11 cellular contexts compared by ENCODE assay signal in the genomic region with DNA sequence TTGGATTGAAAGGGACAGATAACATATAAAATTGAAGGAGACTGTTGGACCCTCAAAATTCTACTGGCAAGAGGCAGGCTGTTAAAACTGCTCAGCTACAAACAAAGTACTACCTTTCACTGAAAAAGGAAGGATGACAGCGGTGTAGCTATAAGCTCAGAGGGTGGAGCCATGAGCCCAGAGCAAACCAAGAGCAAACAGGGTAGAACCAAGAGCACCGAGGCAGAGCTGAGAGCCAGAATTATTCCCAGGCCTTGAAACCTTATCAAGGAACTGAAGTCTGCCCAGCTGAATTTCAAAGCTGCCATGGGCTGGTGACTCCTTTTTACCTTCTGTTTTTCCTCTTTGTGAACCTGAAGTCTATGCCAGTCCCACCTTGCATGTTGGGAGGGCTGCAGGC.
DNase-seq lines count a peak whose midpoint lies in the region; ATAC-seq and TF ChIP-seq lines count a peak whose summit lies in the region.
"Had no signal": no experiment of that assay in that cellular context is flagged by ENCODE, and none has a peak within 500 bp of the region (broad histone marks: within the 10 kb centered on the region; RNA-seq: fewer than 3 reads in every experiment).

No MANE protein-coding gene starts in this region.

- H3K9me3 Mint-ChIP-seq in activated naive CD4-positive, alpha-beta T cell treated with anti-CD3 and anti-CD28 coated beads, Interleukin-2, amount 10 ng/mL, durations not matched to agents 7 days and 5 days, result no peaks in the 10 kb centered on the region
- no peaks in the 10 kb centered on the region for H3K9me3 Mint-ChIP-seq in activated naive CD4-positive, alpha-beta T cell treated with anti-CD3 and anti-CD28 coated beads, Interleukin-2, amount 50 U/mL, for 72 hours
- H3K9me3 Mint-ChIP-seq in activated T-helper 1 cell treated with anti-CD3 and anti-CD28 coated beads, Interleukin-12 subunit alpha, Interleukin-12 subunit beta, Interleukin-2, Interleukin-4 antibody, amounts not matched to agents 30 ng/mL and 10 ng/mL and 1 ng/mL, durations not matched to agents 14 hours and 24 hours and 36 hours, result no peaks in the 10 kb centered on the region
- H3K9me3 Mint-ChIP-seq: effector memory CD8-positive, alpha-beta T cell; IgD-negative memory B cell had no signal

- H3K27me3 ChIP-seq in mesenchymal stem cell (ENCODE audit: control insufficient read depth in 1 of 2, insufficient read depth in 1 of 2, low read length in 2 of 2), result no peaks in the 10 kb centered on the region

- H3K36me3 ChIP-seq in mesenchymal stem cell (ENCODE audit: control insufficient read depth in 1 of 2, insufficient read depth in 2 of 2, low read depth in 1 of 2, low read length in 2 of 2), result peaks cover 39 to 77% of the 10 kb centered on the region in 2 experiments

- 93% methylated on average over 2 of the region's 2 CpGs for WGBS in mesenchymal stem cell

- H3K4ac ChIP-seq in mesenchymal stem cell (ENCODE audit: low read depth in 1 of 2, low read length in 2 of 2), result no peak overlapping the region

- no peak overlapping the region for H2AFZ ChIP-seq in mesenchymal stem cell (ENCODE audit: low read depth, low read length)

- H3K4me2 ChIP-seq in mesenchymal stem cell (ENCODE audit: low read length, poor library complexity, severe bottlenecking), result no peak overlapping the region

- no peak overlapping the region for H2BK12ac ChIP-seq in mesenchymal stem cell (ENCODE audit: low read length in 2 of 2)

- H2BK5ac ChIP-seq in mesenchymal stem cell (ENCODE audit: low read depth, low read length, poor library complexity, severe bottlenecking), result no peak overlapping the region

- peak overlapping the region; percentile 21 for H3K9ac ChIP-seq in mesenchymal stem cell (ENCODE audit: low read length)

- H3K14ac ChIP-seq in mesenchymal stem cell (ENCODE audit: low read length in 2 of 2), result no peak overlapping the region

- CTCF ChIA-PET in activated naive CD4-positive, alpha-beta T cell treated with anti-CD3 and anti-CD28 coated beads, Interleukin-2, amount 10 ng/mL, durations not matched to agents 7 days and 5 days (lab: Charles Lee), result interaction anchor here (0.7 to 5.0 kb wide), 3 partner anchors 10 to 198 kb away, joined by 3 to 51 read pairs (median 18); no protein-coding TSS in a partner anchor

- H3K18ac ChIP-seq in mesenchymal stem cell (ENCODE audit: low read depth in 1 of 2, low read length in 2 of 2), result no peak overlapping the region

- peaks cover 2% of the 10 kb centered on the region for H3K4me1 ChIP-seq in mesenchymal stem cell (ENCODE audit: control insufficient read depth, insufficient read depth, low read depth, low read length)

- H3K23ac ChIP-seq in mesenchymal stem cell (ENCODE audit: low read length in 2 of 2), result no peak overlapping the region

- no peak overlapping the region for H4K8ac ChIP-seq in mesenchymal stem cell (ENCODE audit: low read length)

- H4K91ac ChIP-seq in mesenchymal stem cell (ENCODE audit: low read length), result no peak overlapping the region

- H3K4me1 Mint-ChIP-seq in activated naive CD4-positive, alpha-beta T cell treated with anti-CD3 and anti-CD28 coated beads, Interleukin-2, amount 10 ng/mL, durations not matched to agents 7 days and 5 days, result no peaks in the 10 kb centered on the region
- no peaks in the 10 kb centered on the region for H3K4me1 Mint-ChIP-seq in activated T-helper 1 cell treated with anti-CD3 and anti-CD28 coated beads, Interleukin-12 subunit alpha, Interleukin-12 subunit beta, Interleukin-2, Interleukin-4 antibody, amounts not matched to agents 30 ng/mL and 10 ng/mL and 1 ng/mL, durations not matched to agents 14 hours and 24 hours and 36 hours (ENCODE audit: low read depth)
- H3K4me1 Mint-ChIP-seq: IgD-negative memory B cell had no signal

- H2BK120ac ChIP-seq in mesenchymal stem cell (ENCODE audit: low read depth, low read length), result no peak overlapping the region

- H3K9me3 ChIP-seq in mesenchymal stem cell (ENCODE audit: control insufficient read depth, low read length), result no peaks in the 10 kb centered on the region

- H3K36me3 Mint-ChIP-seq in activated naive CD4-positive, alpha-beta T cell treated with anti-CD3 and anti-CD28 coated beads, Interleukin-2, amount 10 ng/mL, durations not matched to agents 7 days and 5 days, result no peaks in the 10 kb centered on the region
- no peaks in the 10 kb centered on the region for H3K36me3 Mint-ChIP-seq in activated naive CD4-positive, alpha-beta T cell treated with anti-CD3 and anti-CD28 coated beads, Interleukin-2, amount 50 U/mL, for 72 hours
- H3K36me3 Mint-ChIP-seq in activated T-helper 1 cell treated with anti-CD3 and anti-CD28 coated beads, Interleukin-12 subunit alpha, Interleukin-12 subunit beta, Interleukin-2, Interleukin-4 antibody, amounts not matched to agents 30 ng/mL and 10 ng/mL and 1 ng/mL, durations not matched to agents 14 hours and 24 hours and 36 hours (ENCODE audit: low read depth), result no peaks in the 10 kb centered on the region

- intact Hi-C loops in activated T-helper 1 cell treated with anti-CD3 and anti-CD28 coated beads, Interleukin-12 subunit alpha, Interleukin-12 subunit beta, Interleukin-2, Interleukin-4 antibody, amounts not matched to agents 30 ng/mL and 10 ng/mL and 1 ng/mL, durations not matched to agents 14 hours and 24 hours and 36 hours (cut with micrococcal nuclease), result no loop called here

- H3K4me3 ChIP-seq in choroid plexus epithelial cell (ENCODE audit: low read depth, low read length), result no peak overlapping the region
- H3K4me3 ChIP-seq in mesenchymal stem cell (ENCODE audit: insufficient read depth in 1 of 2, low read depth in 1 of 2, low read length in 2 of 2), result no peak overlapping the region

- no peak overlapping the region for H3K4me3 Mint-ChIP-seq in activated naive CD4-positive, alpha-beta T cell treated with anti-CD3 and anti-CD28 coated beads, Interleukin-2, amount 10 ng/mL, durations not matched to agents 7 days and 5 days
- no peak overlapping the region for H3K4me3 Mint-ChIP-seq in activated T-helper 1 cell treated with anti-CD3 and anti-CD28 coated beads, Interleukin-12 subunit alpha, Interleukin-12 subunit beta, Interleukin-2, Interleukin-4 antibody, amounts not matched to agents 30 ng/mL and 10 ng/mL and 1 ng/mL, durations not matched to agents 14 hours and 24 hours and 36 hours
- H3K4me3 Mint-ChIP-seq: effector memory CD8-positive, alpha-beta T cell; IgD-negative memory B cell had no signal

- peak overlapping the region; percentile 16 for H3K27ac Mint-ChIP-seq in activated naive CD4-positive, alpha-beta T cell treated with anti-CD3 and anti-CD28 coated beads, Interleukin-2, amount 10 ng/mL, durations not matched to agents 7 days and 5 days
- H3K27ac Mint-ChIP-seq in activated naive CD4-positive, alpha-beta T cell treated with anti-CD3 and anti-CD28 coated beads, Interleukin-2, amount 50 U/mL, for 72 hours, result no peak overlapping the region
- H3K27ac Mint-ChIP-seq in activated T-helper 1 cell treated with anti-CD3 and anti-CD28 coated beads, Interleukin-12 subunit alpha, Interleukin-12 subunit beta, Interleukin-2, Interleukin-4 antibody, amounts not matched to agents 30 ng/mL and 10 ng/mL and 1 ng/mL, durations not matched to agents 14 hours and 24 hours and 36 hours, result no peak overlapping the region
- H3K27ac Mint-ChIP-seq: IgD-negative memory B cell had no signal

- peaks cover 2% of the 10 kb centered on the region for H3K79me1 ChIP-seq in mesenchymal stem cell (replicated peaks; ENCODE audit: low read length, poor library complexity, severe bottlenecking)

- H3K27me3 Mint-ChIP-seq in activated naive CD4-positive, alpha-beta T cell treated with anti-CD3 and anti-CD28 coated beads, Interleukin-2, amount 10 ng/mL, durations not matched to agents 7 days and 5 days, result peaks cover 4% of the 10 kb centered on the region
- H3K27me3 Mint-ChIP-seq in activated T-helper 1 cell treated with anti-CD3 and anti-CD28 coated beads, Interleukin-12 subunit alpha, Interleukin-12 subunit beta, Interleukin-2, Interleukin-4 antibody, amounts not matched to agents 30 ng/mL and 10 ng/mL and 1 ng/mL, durations not matched to agents 14 hours and 24 hours and 36 hours (ENCODE audit: insufficient read depth), result peaks cover 3% of the 10 kb centered on the region
- H3K27me3 Mint-ChIP-seq: effector memory CD8-positive, alpha-beta T cell; IgD-negative memory B cell had no signal

- DNase-seq in activated naive CD4-positive, alpha-beta T cell treated with anti-CD3 and anti-CD28 coated beads, Interleukin-2, amount 10 ng/mL, durations not matched to agents 7 days and 5 days, result no peak
- DNase-seq in activated naive CD4-positive, alpha-beta T cell treated with anti-CD3 and anti-CD28 coated beads, Interleukin-2, amount 50 U/mL, for 72 hours (ENCODE audit: low spot score in 2 of 2), result no peak
- peak; percentile 17 for DNase-seq in choroid plexus epithelial cell (ENCODE audit: low read depth)
- DNase-seq in mesenchymal stem cell, result peak; percentile 2
- DNase-seq in activated T-helper 1 cell treated with anti-CD3 and anti-CD28 coated beads, Interleukin-12 subunit alpha, Interleukin-12 subunit beta, Interleukin-2, Interleukin-4 antibody, amounts not matched to agents 30 ng/mL and 10 ng/mL and 1 ng/mL, durations not matched to agents 14 hours and 24 hours and 36 hours (ENCODE audit: low spot score), result no peak
- no peak for DNase-seq in erythroblast (lab: John Stamatoyannopoulos, UW)
- no peak for DNase-seq in effector CD8-positive, alpha-beta T cell (lab: John Stamatoyannopoulos, UW)
- DNase-seq: effector memory CD8-positive, alpha-beta T cell; NCI-H774 had no signal

- H2AK5ac ChIP-seq in mesenchymal stem cell (ENCODE audit: low read length, severe bottlenecking), result no peak overlapping the region

- TF ChIP-seq POLR2A in erythroblast (IDR thresholded peaks at IDR 0.05; ENCODE audit: low read length), result no peak

- no peak for ATAC-seq in activated naive CD4-positive, alpha-beta T cell treated with anti-CD3 and anti-CD28 coated beads, Interleukin-2, amount 50 U/mL, for 72 hours
- no peak for ATAC-seq in HG03280 (IDR thresholded peaks at IDR 0.05; ENCODE audit: unreplicated experiment)
- ATAC-seq: effector memory CD8-positive, alpha-beta T cell had no signal

- H3K27ac ChIP-seq in mesenchymal stem cell (ENCODE audit: low read length, poor library complexity, severe bottlenecking), result peak overlapping the region; percentile 36

- no peak overlapping the region for H2BK15ac ChIP-seq in mesenchymal stem cell (ENCODE audit: low read depth, poor library complexity, severe bottlenecking)

- TF ChIP-seq CTCF in choroid plexus epithelial cell (conservative IDR thresholded peaks at IDR 0.05; ENCODE audit: low read depth, low read length), result no peak

Comparison
In these comparisons a context has a peak if more than half of its experiments do, and no peak if none do; other contexts are left out.
1. DNase-seq: peak in choroid plexus epithelial cell (single experiment) and mesenchymal stem cell (single experiment); none in activated naive CD4-positive, alpha-beta T cell treated with anti-CD3 and anti-CD28 coated beads, Interleukin-2, amount 10 ng/mL, durations not matched to agents 7 days and 5 days (single experiment), activated naive CD4-positive, alpha-beta T cell treated with anti-CD3 and anti-CD28 coated beads, Interleukin-2, amount 50 U/mL, for 72 hours (0 of 2), activated T-helper 1 cell treated with anti-CD3 and anti-CD28 coated beads, Interleukin-12 subunit alpha, Interleukin-12 subunit beta, Interleukin-2, Interleukin-4 antibody, amounts not matched to agents 30 ng/mL and 10 ng/mL and 1 ng/mL, durations not matched to agents 14 hours and 24 hours and 36 hours (single experiment), erythroblast (0 of 2) and effector CD8-positive, alpha-beta T cell (single experiment).